In the genomic region with DNA sequence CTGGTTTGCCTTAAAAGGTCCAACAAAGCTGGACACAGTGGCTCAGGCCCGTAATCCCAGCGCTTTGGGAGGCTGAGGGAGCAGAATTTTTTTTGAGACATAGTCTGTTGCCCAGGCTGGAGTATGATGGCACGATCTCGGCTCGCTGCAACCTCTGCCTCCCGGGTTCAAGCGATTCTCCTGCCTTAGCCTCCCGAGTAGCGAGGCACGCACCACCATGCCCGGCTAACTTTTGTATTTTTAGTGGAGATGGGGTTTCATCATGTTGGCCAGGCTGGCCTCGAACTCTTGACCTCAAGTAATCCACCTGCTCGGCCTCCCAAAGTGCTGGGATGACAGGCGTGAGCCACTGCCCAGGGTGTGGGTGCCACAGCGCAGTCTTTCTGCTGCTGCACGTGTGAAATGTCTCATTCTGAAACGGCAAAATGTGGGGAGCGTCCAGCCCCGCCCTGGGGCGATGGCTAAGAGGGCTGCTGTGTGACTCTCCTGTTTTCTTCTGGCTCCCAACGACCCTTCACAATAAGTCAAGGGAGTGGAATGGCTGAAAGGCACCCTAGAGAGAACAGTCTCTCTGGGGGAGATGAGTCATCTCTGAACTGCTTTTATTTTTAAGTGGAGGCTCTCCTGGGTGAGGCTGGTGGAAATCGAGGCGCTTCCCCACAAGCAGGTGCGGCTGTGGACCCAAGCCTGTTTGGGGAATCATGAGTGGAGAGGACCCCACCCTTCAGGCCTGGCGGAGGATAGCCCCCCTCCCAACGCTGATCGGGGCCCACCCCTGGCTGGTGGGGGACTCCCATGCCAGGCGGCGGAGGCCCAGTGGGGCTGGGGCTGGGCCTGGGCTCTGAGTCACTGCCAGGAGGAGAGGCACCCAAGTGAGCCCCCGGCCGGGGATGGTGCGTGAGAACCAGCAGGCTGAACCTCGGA, we compare ENCODE assay signal across 10 cellular contexts. TPM values are rescaled to one million over a fixed set of nuclear protein-coding genes. Genes with fewer than 3 reads are reported as not detected.
DNase-seq lines count a peak whose midpoint lies in the region; ATAC-seq and TF ChIP-seq lines count a peak whose summit lies in the region.
"Had no signal": no experiment of that assay in that cellular context is flagged by ENCODE, and none has a peak within 500 bp of the region (broad histone marks: within the 10 kb centered on the region; RNA-seq: fewer than 3 reads in every experiment).

No MANE protein-coding gene starts in this region.

- no peak overlapping the region for H3K4me3 Mint-ChIP-seq in activated naive CD4-positive, alpha-beta T cell treated with anti-CD3 and anti-CD28 coated beads, Interleukin-2, amount 50 U/mL, for 24 hours

- H3K27me3 ChIP-seq in HUES6 (ENCODE audit: control insufficient read depth, insufficient read depth, low read length) (peaks cover 5% of the 10 kb centered on the region; the same call in 1 of the 2 replicates), uterus (no peaks in the 10 kb centered on the region)
- H3K27me3 ChIP-seq: tibial artery had no signal

- no peaks in the 10 kb centered on the region for H3K9me3 Mint-ChIP-seq in activated naive CD4-positive, alpha-beta T cell treated with anti-CD3 and anti-CD28 coated beads, Interleukin-2, amount 50 U/mL, for 24 hours

- no peaks in the 10 kb centered on the region for H3K36me3 Mint-ChIP-seq in activated naive CD4-positive, alpha-beta T cell treated with anti-CD3 and anti-CD28 coated beads, Interleukin-2, amount 50 U/mL, for 24 hours

- TF ChIP-seq CTCF in uterus (IDR thresholded peaks at IDR 0.05), result no peak

- no peaks in the 10 kb centered on the region for H3K9me3 ChIP-seq in HUES6 (ENCODE audit: control insufficient read depth, insufficient read depth, low read depth, low read length)
- H3K9me3 ChIP-seq in uterus, result no peaks in the 10 kb centered on the region
- H3K9me3 ChIP-seq: tibial artery had no signal

- H3K36me3 ChIP-seq in HUES6 (ENCODE audit: control insufficient read depth, insufficient read depth, low read length) (no peaks in the 10 kb centered on the region), uterus (no peaks in the 10 kb centered on the region)
- H3K36me3 ChIP-seq: tibial artery had no signal

- H3K27ac Mint-ChIP-seq in activated naive CD4-positive, alpha-beta T cell treated with anti-CD3 and anti-CD28 coated beads, Interleukin-2, amount 50 U/mL, for 24 hours, result peak overlapping the region; percentile 68

- intact Hi-C loops in uterus (cut with DNase I; ENCODE audit: low total_unique reads), result no loop called here

- peak; percentile 70 for ATAC-seq in GM21576 (IDR thresholded peaks at IDR 0.05; ENCODE audit: unreplicated experiment)

- no peak overlapping the region for H3K27ac ChIP-seq in HUES6 (ENCODE audit: low read depth, low read length)
- no peak overlapping the region for H3K27ac ChIP-seq in uterus
- H3K27ac ChIP-seq: tibial artery had no signal

- H3K4me1 Mint-ChIP-seq in activated naive CD4-positive, alpha-beta T cell treated with anti-CD3 and anti-CD28 coated beads, Interleukin-2, amount 50 U/mL, for 24 hours, result peaks cover 23% of the 10 kb centered on the region

- TF ChIP-seq POLR2A in uterus (IDR thresholded peaks at IDR 0.05), result no peak

- DNase-seq in NCI-H345 (lab: John Stamatoyannopoulos, UW) (peak; percentile 54), NCI-H345 treated with DMSO at 0.1 percent for 48 hours (lab: John Stamatoyannopoulos, UW; ENCODE audit: unreplicated experiment) (no peak), inferior parietal cortex (ENCODE audit: extremely low spot score) (no peak), uterus (no peak)
- peak; percentile 55 to 67 for DNase-seq in stimulated activated CD8-positive, alpha-beta memory T cell treated with anti-CD3 and anti-CD28 coated beads, Interleukin-15, amount 100 ng/mL, for 48 hours (ENCODE audit: low read depth in 2 of 2)

- H3K27me3 Mint-ChIP-seq in activated naive CD4-positive, alpha-beta T cell treated with anti-CD3 and anti-CD28 coated beads, Interleukin-2, amount 50 U/mL, for 24 hours, result no peaks in the 10 kb centered on the region

- H3K9ac ChIP-seq in HUES6 (ENCODE audit: low read length), result peak overlapping the region; percentile 4

- H3K4me3 ChIP-seq in HUES6 (ENCODE audit: low read depth, low read length) (no peak overlapping the region), uterus (no peak overlapping the region)
- H3K4me3 ChIP-seq: tibial artery had no signal

- H3K4me1 ChIP-seq in HUES6 (ENCODE audit: control insufficient read depth, insufficient read depth, low read length), result peaks cover 4% of the 10 kb centered on the region; the same call in 1 of the 2 replicates
- H3K4me1 ChIP-seq in uterus, result no peaks in the 10 kb centered on the region
- H3K4me1 ChIP-seq: tibial artery had no signal

RNA-seq across cellular contexts. Expression of gene ADAP1, which starts 18.1 kb away (rescaled TPM):
- total RNA-seq in uterus, result 10 to 100 TPM in 2 of 4 donors, 1 to 10 TPM in 2; 3.2 to 17.4 (median 10.9) TPM

RNA-seq across cellular contexts. Expression of gene COX19, which starts 39.0 kb away (rescaled TPM):
- total RNA-seq in uterus, result 10 to 100 TPM in 3 of 4 donors, 1 to 10 TPM in 1; 2.6 to 32.5 (median 20.1) TPM

RNA-seq across cellular contexts. Expression of gene CYP2W1, which starts 46.6 kb away (rescaled TPM):
- 1 to 10 TPM in 1 of 4 donors, not detected in 3; 6.6 TPM for total RNA-seq in uterus
- total RNA-seq: lung microvascular endothelial cell had no signal

Comparison
In these comparisons a context has a peak if more than half of its experiments do, and no peak if none do; other contexts are left out.
1. DNase-seq: peak in NCI-H345 (single experiment) and stimulated activated CD8-positive, alpha-beta memory T cell treated with anti-CD3 and anti-CD28 coated beads, Interleukin-15, amount 100 ng/mL, for 48 hours (2 of 2); none in NCI-H345 treated with DMSO at 0.1 percent for 48 hours (single experiment), inferior parietal cortex (single experiment) and uterus (0 of 2).